In the genomic region with DNA sequence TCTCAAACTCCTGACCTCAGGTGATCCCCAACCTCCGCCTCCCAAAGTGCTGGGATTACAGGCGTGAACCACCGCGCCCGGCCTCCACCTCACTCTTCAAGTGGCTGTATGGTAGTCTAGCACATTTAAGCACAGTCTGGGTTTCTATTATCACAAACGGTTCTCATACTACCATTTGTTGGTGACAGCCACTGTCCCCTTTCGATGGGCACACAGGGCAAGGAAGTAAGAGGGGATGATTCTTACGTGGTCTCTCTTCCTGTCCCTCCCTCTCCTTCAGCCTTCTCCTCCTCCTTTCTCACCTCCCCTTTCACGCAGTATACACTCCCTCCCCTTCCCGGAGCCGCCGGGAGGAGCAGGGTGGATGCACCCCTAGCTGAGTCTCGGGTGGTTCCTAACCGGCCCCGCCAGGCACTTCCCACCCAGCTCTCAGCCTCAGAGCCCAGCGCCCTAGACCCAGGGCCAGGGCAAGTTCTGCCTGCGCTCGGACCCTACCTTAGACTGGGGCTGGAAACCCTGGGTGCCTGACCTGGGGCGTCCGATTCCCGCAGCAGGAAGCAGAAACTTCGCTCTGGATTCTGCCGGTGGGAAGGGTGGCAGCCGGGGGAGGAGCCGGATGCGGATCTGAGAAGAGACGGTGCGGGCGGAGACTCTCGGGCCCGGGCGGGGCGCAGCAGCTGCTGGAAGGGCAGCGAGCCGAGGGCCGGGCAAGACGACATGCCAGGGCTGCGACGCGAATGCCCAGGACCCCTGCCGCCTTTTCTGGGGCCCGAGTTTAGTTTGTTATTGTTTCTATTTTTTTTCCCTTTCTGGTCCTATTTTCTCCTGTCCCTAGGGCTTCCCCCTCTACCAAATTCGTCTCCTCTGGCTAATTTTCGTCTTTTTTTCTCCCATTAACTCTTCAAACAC, we compare ENCODE assay signal across 1 cellular context.
A peak's percentile ranks its signal among the peaks of the same experiment; 100 is the strongest.
TF ChIP-seq lines count a peak whose summit lies in the region.

A gene (minus strand): TSS at position 626 of the 909 bp plus-strand sequence. CDS start 5,062 bp downstream, outside the sequence.

TF ChIP-seq in HepG2, 621 proteins besides CTCF, POLR2A, EP300 and RAD21 (continued from another document):
- TF ChIP-seq, protein P1, sequence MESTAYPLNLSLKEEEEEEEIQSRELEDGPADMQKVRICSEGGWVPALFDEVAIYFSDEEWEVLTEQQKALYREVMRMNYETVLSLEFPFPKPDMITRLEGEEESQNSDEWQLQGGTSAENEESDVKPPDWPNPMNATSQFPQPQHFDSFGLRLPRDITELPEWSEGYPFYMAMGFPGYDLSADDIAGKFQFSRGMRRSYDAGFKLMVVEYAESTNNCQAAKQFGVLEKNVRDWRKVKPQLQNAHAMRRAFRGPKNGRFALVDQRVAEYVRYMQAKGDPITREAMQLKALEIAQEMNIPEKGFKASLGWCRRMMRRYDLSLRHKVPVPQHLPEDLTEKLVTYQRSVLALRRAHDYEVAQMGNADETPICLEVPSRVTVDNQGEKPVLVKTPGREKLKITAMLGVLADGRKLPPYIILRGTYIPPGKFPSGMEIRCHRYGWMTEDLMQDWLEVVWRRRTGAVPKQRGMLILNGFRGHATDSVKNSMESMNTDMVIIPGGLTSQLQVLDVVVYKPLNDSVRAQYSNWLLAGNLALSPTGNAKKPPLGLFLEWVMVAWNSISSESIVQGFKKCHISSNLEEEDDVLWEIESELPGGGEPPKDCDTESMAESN (CRISPR knock-in tag; conservative IDR thresholded peaks at IDR 0.05): peak; percentile 16; the same call in 1 of the 2 replicates
- TF ChIP-seq TBX2 (CRISPR knock-in tag; IDR thresholded peaks at IDR 0.05; ENCODE audit: borderline replicate concordance) (peak; percentile 89), KMT2B (CRISPR knock-in tag; IDR thresholded peaks at IDR 0.05) (peak; percentile 60), MIER2 (CRISPR knock-in tag; IDR thresholded peaks at IDR 0.05) (no peak), HMG20B (CRISPR knock-in tag; conservative IDR thresholded peaks at IDR 0.05) (no peak), ZNF510 (CRISPR knock-in tag; IDR thresholded peaks at IDR 0.05; ENCODE audit: low read depth) (peak; percentile 69; the same call in 1 of the 2 replicates), CENPT (CRISPR knock-in tag; IDR thresholded peaks at IDR 0.05; ENCODE audit: low read depth) (peak; percentile 78; the same call in 1 of the 2 replicates), ZNF619 (CRISPR knock-in tag; IDR thresholded peaks at IDR 0.05) (no peak), MTF1 (CRISPR knock-in tag; IDR thresholded peaks at IDR 0.05) (no peak; the same call in none of the 2 replicates), ZMYM4 (CRISPR knock-in tag; IDR thresholded peaks at IDR 0.05) (peak; percentile 68), NFE2L1 (CRISPR knock-in tag; IDR thresholded peaks at IDR 0.05; ENCODE audit: borderline replicate concordance) (no peak), ZNF34 (CRISPR knock-in tag; IDR thresholded peaks at IDR 0.05; ENCODE audit: borderline replicate concordance) (peak; percentile 94), ZNF768 (CRISPR knock-in tag; IDR thresholded peaks at IDR 0.05) (peak; percentile 44; the same call in 1 of the 2 replicates), MLLT10 (CRISPR knock-in tag; IDR thresholded peaks at IDR 0.05) (no peak), YEATS4 (CRISPR knock-in tag; IDR thresholded peaks at IDR 0.05; ENCODE audit: borderline replicate concordance) (no peak; the same call in 1 of the 2 replicates), ZNF337 (CRISPR knock-in tag; IDR thresholded peaks at IDR 0.05; ENCODE audit: borderline replicate concordance, low read depth) (no peak; the same call in 1 of the 2 replicates), ZEB1 (IDR thresholded peaks at IDR 0.05; ENCODE audit: insufficient replicate concordance, low read depth) (no peak), NCOA5 (CRISPR knock-in tag; IDR thresholded peaks at IDR 0.05) (no peak), RCOR2 (CRISPR knock-in tag; IDR thresholded peaks at IDR 0.05) (no peak), PAX8 (CRISPR knock-in tag; IDR thresholded peaks at IDR 0.05; ENCODE audit: borderline replicate concordance) (no peak), ZNF564 (CRISPR knock-in tag; IDR thresholded peaks at IDR 0.05) (peak; percentile 80; the same call in 1 of the 2 replicates), ZNF776 (CRISPR knock-in tag; IDR thresholded peaks at IDR 0.05) (peak; percentile 82; the same call in 1 of the 2 replicates), ZNF83 (CRISPR knock-in tag; IDR thresholded peaks at IDR 0.05; ENCODE audit: borderline replicate concordance) (no peak), ZKSCAN1 (IDR thresholded peaks at IDR 0.05; ENCODE audit: low read length) (no peak), HMGA1 (CRISPR knock-in tag; conservative IDR thresholded peaks at IDR 0.05) (no peak), ZFX (CRISPR knock-in tag; IDR thresholded peaks at IDR 0.05; ENCODE audit: low read depth) (peak; percentile 77), EHMT2 (IDR thresholded peaks at IDR 0.05; ENCODE audit: borderline replicate concordance, low read depth, low read length) (no peak), ZNF543 (CRISPR knock-in tag; IDR thresholded peaks at IDR 0.05) (0 out of 2 replicates have a peak, but pooled peaks have one; percentile 33)
- TF ChIP-seq, protein P2, sequence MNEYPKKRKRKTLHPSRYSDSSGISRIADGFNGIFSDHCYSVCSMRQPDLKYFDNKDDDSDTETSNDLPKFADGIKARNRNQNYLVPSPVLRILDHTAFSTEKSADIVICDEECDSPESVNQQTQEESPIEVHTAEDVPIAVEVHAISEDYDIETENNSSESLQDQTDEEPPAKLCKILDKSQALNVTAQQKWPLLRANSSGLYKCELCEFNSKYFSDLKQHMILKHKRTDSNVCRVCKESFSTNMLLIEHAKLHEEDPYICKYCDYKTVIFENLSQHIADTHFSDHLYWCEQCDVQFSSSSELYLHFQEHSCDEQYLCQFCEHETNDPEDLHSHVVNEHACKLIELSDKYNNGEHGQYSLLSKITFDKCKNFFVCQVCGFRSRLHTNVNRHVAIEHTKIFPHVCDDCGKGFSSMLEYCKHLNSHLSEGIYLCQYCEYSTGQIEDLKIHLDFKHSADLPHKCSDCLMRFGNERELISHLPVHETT (CRISPR knock-in tag; conservative IDR thresholded peaks at IDR 0.05): no peak; the same call in 1 of the 2 replicates
- TF ChIP-seq, protein P3, sequence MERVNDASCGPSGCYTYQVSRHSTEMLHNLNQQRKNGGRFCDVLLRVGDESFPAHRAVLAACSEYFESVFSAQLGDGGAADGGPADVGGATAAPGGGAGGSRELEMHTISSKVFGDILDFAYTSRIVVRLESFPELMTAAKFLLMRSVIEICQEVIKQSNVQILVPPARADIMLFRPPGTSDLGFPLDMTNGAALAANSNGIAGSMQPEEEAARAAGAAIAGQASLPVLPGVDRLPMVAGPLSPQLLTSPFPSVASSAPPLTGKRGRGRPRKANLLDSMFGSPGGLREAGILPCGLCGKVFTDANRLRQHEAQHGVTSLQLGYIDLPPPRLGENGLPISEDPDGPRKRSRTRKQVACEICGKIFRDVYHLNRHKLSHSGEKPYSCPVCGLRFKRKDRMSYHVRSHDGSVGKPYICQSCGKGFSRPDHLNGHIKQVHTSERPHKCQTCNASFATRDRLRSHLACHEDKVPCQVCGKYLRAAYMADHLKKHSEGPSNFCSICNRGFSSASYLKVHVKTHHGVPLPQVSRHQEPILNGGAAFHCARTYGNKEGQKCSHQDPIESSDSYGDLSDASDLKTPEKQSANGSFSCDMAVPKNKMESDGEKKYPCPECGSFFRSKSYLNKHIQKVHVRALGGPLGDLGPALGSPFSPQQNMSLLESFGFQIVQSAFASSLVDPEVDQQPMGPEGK (CRISPR knock-in tag; IDR thresholded peaks at IDR 0.05): peak; percentile 38
- TF ChIP-seq, protein P4, sequence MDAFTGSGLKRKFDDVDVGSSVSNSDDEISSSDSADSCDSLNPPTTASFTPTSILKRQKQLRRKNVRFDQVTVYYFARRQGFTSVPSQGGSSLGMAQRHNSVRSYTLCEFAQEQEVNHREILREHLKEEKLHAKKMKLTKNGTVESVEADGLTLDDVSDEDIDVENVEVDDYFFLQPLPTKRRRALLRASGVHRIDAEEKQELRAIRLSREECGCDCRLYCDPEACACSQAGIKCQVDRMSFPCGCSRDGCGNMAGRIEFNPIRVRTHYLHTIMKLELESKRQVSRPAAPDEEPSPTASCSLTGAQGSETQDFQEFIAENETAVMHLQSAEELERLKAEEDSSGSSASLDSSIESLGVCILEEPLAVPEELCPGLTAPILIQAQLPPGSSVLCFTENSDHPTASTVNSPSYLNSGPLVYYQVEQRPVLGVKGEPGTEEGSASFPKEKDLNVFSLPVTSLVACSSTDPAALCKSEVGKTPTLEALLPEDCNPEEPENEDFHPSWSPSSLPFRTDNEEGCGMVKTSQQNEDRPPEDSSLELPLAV (CRISPR knock-in tag; conservative IDR thresholded peaks at IDR 0.05; ENCODE audit: low read depth): no peak
- TF ChIP-seq, protein P5, sequence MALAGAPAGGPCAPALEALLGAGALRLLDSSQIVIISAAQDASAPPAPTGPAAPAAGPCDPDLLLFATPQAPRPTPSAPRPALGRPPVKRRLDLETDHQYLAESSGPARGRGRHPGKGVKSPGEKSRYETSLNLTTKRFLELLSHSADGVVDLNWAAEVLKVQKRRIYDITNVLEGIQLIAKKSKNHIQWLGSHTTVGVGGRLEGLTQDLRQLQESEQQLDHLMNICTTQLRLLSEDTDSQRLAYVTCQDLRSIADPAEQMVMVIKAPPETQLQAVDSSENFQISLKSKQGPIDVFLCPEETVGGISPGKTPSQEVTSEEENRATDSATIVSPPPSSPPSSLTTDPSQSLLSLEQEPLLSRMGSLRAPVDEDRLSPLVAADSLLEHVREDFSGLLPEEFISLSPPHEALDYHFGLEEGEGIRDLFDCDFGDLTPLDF (CRISPR knock-in tag; IDR thresholded peaks at IDR 0.05): peak; percentile 26; the same call in 1 of the 2 replicates
- TF ChIP-seq, protein P6, sequence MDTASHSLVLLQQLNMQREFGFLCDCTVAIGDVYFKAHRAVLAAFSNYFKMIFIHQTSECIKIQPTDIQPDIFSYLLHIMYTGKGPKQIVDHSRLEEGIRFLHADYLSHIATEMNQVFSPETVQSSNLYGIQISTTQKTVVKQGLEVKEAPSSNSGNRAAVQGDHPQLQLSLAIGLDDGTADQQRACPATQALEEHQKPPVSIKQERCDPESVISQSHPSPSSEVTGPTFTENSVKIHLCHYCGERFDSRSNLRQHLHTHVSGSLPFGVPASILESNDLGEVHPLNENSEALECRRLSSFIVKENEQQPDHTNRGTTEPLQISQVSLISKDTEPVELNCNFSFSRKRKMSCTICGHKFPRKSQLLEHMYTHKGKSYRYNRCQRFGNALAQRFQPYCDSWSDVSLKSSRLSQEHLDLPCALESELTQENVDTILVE (CRISPR knock-in tag; IDR thresholded peaks at IDR 0.05): 0 out of 2 replicates have a peak, but pooled peaks have one; percentile 18
- TF ChIP-seq, protein P7, sequence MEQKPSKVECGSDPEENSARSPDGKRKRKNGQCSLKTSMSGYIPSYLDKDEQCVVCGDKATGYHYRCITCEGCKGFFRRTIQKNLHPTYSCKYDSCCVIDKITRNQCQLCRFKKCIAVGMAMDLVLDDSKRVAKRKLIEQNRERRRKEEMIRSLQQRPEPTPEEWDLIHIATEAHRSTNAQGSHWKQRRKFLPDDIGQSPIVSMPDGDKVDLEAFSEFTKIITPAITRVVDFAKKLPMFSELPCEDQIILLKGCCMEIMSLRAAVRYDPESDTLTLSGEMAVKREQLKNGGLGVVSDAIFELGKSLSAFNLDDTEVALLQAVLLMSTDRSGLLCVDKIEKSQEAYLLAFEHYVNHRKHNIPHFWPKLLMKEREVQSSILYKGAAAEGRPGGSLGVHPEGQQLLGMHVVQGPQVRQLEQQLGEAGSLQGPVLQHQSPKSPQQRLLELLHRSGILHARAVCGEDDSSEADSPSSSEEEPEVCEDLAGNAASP (CRISPR knock-in tag; IDR thresholded peaks at IDR 0.05; ENCODE audit: borderline replicate concordance): no peak; the same call in 1 of the 2 replicates
